ENCODE assay signal across 15 cellular contexts in genomic region chr5:157842787-157843186, GRCh38. TPM values are rescaled to one million over a fixed set of nuclear protein-coding genes. Genes with fewer than 3 reads are reported as not detected.
A peak's percentile ranks its signal among the peaks of the same experiment; 100 is the strongest.
DNase-seq lines count a peak whose midpoint lies in the region; ATAC-seq and TF ChIP-seq lines count a peak whose summit lies in the region.
"Had no signal": no experiment of that assay in that cellular context is flagged by ENCODE, and none has a peak within 500 bp of the region (broad histone marks: within the 10 kb centered on the region; RNA-seq: fewer than 3 reads in every experiment).

No MANE protein-coding gene starts in this region.

- no peak overlapping the region for H2AFZ ChIP-seq in KMS-11 (ENCODE audit: low read depth)

- CTCF ChIA-PET in Calu3 (lab: Charles Lee): interaction anchor here (0.7 to 1.6 kb wide), 5 partner anchors 9 to 15 kb away, joined by 3 to 4 read pairs (median 4); no protein-coding TSS in a partner anchor

- no peak for TF ChIP-seq POLR2A in body of pancreas (IDR thresholded peaks at IDR 0.05)
- no peak for TF ChIP-seq POLR2A in vagina (IDR thresholded peaks at IDR 0.05)

- no peaks in the 10 kb centered on the region for H3K27me3 Mint-ChIP-seq in Calu3 (ENCODE audit: unreplicated experiment)
- H3K27me3 Mint-ChIP-seq in nephron progenitor cell (ENCODE audit: low read depth, poor library complexity): no peaks in the 10 kb centered on the region
- H3K27me3 Mint-ChIP-seq: T-cell had no signal

- intact Hi-C loops in Calu3 (cut with micrococcal nuclease; ENCODE audit: unreplicated experiment) (no loop called here), body of pancreas (cut with DNase I) (no loop called here), vagina (cut with DNase I) (no loop called here)

- no peaks in the 10 kb centered on the region for H3K9me3 ChIP-seq in body of pancreas
- H3K9me3 ChIP-seq in vagina: no peaks in the 10 kb centered on the region
- H3K9me3 ChIP-seq: BE2C had no signal

- no peaks in the 10 kb centered on the region for H3K27me3 ChIP-seq in KMS-11 (ENCODE audit: insufficient read depth, low read depth)
- H3K27me3 ChIP-seq in body of pancreas: no peaks in the 10 kb centered on the region
- no peaks in the 10 kb centered on the region for H3K27me3 ChIP-seq in vagina
- H3K27me3 ChIP-seq: BE2C had no signal

- WGBS in body of pancreas, 2 donors: 19 to 23% methylated on average over 4 of the region's 4 CpGs

- peak; percentile 42 for ATAC-seq in body of pancreas
- ATAC-seq: CD8-positive, alpha-beta T cell; T-cell had no signal

- H3K36me3 ChIP-seq in KMS-11 (ENCODE audit: insufficient read depth): no peaks in the 10 kb centered on the region
- H3K36me3 ChIP-seq in body of pancreas (replicated peaks in 1 of 2; ENCODE audit: insufficient read depth in 1 of 2, low read depth in 2 of 2): no peaks in the 10 kb centered on the region
- H3K36me3 ChIP-seq in vagina: peaks cover 0 to 11% of the 10 kb centered on the region in 2 donors

- H3K4me3 ChIP-seq in KMS-11 (IDR thresholded peaks at IDR 0.05; ENCODE audit: insufficient read depth, low read depth, low read length): no peak overlapping the region
- H3K4me3 ChIP-seq in body of pancreas: no peak overlapping the region
- no peak overlapping the region for H3K4me3 ChIP-seq in vagina
- H3K4me3 ChIP-seq in coronary artery: no peak overlapping the region

- H3K4me3 Mint-ChIP-seq in Calu3 (ENCODE audit: low read depth, unreplicated experiment) (peak overlapping the region; percentile 37), nephron progenitor cell (no peak overlapping the region)
- H3K4me3 Mint-ChIP-seq: CD8-positive, alpha-beta T cell; T-cell had no signal

- H3K4me2 ChIP-seq in KMS-11: peak overlapping the region; percentile 40; the same call in 1 of the 2 replicates

- H3K27ac ChIP-seq in KMS-11: no peak overlapping the region; the same call in 1 of the 2 replicates
- peak overlapping the region in 1 of 4 donors; percentile 49 for H3K27ac ChIP-seq in body of pancreas
- no peak overlapping the region for H3K27ac ChIP-seq in vagina
- no peak overlapping the region for H3K27ac ChIP-seq in coronary artery

- no peaks in the 10 kb centered on the region for H4K20me1 ChIP-seq in KMS-11 (ENCODE audit: insufficient read depth)

- H3K9ac ChIP-seq in KMS-11: no peak overlapping the region

- TF ChIP-seq CTCF in Calu3 (IDR thresholded peaks at IDR 0.05; ENCODE audit: unreplicated experiment) (no peak), KMS-11 (conservative IDR thresholded peaks at IDR 0.05; ENCODE audit: low read depth, low read length) (no peak), body of pancreas (IDR thresholded peaks at IDR 0.05) (no peak), nephron progenitor cell (IDR thresholded peaks at IDR 0.05) (no peak), vagina (IDR thresholded peaks at IDR 0.05) (no peak), coronary artery (IDR thresholded peaks at IDR 0.05) (no peak)

- peaks cover 48% of the 10 kb centered on the region for H3K4me1 Mint-ChIP-seq in Calu3 (ENCODE audit: low read depth, unreplicated experiment)
- H3K4me1 Mint-ChIP-seq in nephron progenitor cell: no peaks in the 10 kb centered on the region

- H3K9me3 Mint-ChIP-seq in Calu3 (ENCODE audit: low read depth, unreplicated experiment) (no peaks in the 10 kb centered on the region), nephron progenitor cell (peaks cover 22% of the 10 kb centered on the region)
- H3K9me3 Mint-ChIP-seq: CD8-positive, alpha-beta T cell; T-cell had no signal

- H3K79me2 ChIP-seq in KMS-11 (ENCODE audit: insufficient read depth, low read depth): peaks cover 78% of the 10 kb centered on the region; the same call in 1 of the 2 replicates

- DNase-seq in Calu3 (no peak), body of pancreas (no peak), nephron progenitor cell (no peak), vagina (ENCODE audit: extremely low spot score in 2 of 2) (no peak), coronary artery (ENCODE audit: low spot score) (no peak)
- no peak for DNase-seq in stimulated activated CD4-positive, alpha-beta T cell treated with anti-CD3 and anti-CD28 coated beads, Interleukin-4, amount 100 ng/mL, for 24 hours
- DNase-seq: BE2C; CD8-positive, alpha-beta T cell; Kasumi-1; NCI-H1436; NCI-H2081 treated with DMSO at 0.1 percent for 48 hours; NCI-H526; NK-92 treated with Interleukin-12 subunit alpha and Interleukin-12 subunit beta, amount 100 ng/mL, for 24 hours; T-cell had no signal

- H3K4me1 ChIP-seq in KMS-11 (ENCODE audit: low read depth, poor library complexity, severe bottlenecking): peaks cover 37% of the 10 kb centered on the region
- peaks cover 43% of the 10 kb centered on the region for H3K4me1 ChIP-seq in body of pancreas
- no peaks in the 10 kb centered on the region for H3K4me1 ChIP-seq in vagina
- H3K4me1 ChIP-seq: BE2C had no signal

- BruUV-seq in Calu3 (replicated peaks; lab: Mats Ljungman, UMichigan): no TSS peak

- H3K36me3 Mint-ChIP-seq in Calu3 (ENCODE audit: insufficient read depth, unreplicated experiment): peaks cover 33% of the 10 kb centered on the region
- H3K36me3 Mint-ChIP-seq in nephron progenitor cell (ENCODE audit: low read depth): peaks cover 32% of the 10 kb centered on the region

- H3K27ac Mint-ChIP-seq in Calu3 (ENCODE audit: unreplicated experiment): peak overlapping the region; percentile 11
- peak overlapping the region; percentile 33 for H3K27ac Mint-ChIP-seq in nephron progenitor cell
- H3K27ac Mint-ChIP-seq: T-cell had no signal

RNA-seq across cellular contexts. Expression of gene CLINT1, which starts 16.2 kb away (rescaled TPM):
- total RNA-seq in Calu3 (2022) (214 and 233 TPM in 2 replicates), body of pancreas (10 to 100 TPM; 59.0 to 75.8 TPM), vagina (126 TPM)
